In the genomic region with DNA sequence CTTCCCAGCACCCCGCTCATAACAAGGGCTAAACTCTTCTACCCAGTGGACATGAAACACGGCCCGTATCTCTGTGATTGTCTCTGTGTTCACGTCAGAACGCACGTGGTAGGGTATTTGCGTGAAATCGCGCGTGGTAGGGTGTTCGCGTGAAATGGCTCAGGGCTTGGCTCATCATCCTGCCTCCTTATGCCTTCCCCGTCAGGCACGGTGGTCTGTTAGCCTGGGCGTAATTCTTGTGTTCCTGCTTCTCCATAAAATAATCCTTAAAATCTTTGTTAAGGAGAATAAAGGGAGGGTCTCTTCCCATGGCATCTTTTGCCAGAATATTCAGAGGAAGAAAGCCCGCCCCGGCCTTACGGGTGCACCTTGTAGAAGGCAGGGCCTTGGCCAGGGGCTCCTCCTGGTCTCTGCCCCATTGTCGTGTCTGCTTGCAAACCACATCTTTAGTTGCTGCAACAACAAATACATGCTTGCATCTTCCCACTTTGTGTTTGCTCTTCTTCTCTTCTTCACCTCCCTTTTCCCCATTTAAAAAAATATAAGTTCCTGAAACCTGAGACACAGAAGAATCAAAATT, we compare ENCODE assay signal across 18 cellular contexts.
DNase-seq lines count a peak whose midpoint lies in the region; ATAC-seq and TF ChIP-seq lines count a peak whose summit lies in the region.
"Had no signal": no experiment of that assay in that cellular context is flagged by ENCODE, and none has a peak within 500 bp of the region (broad histone marks: within the 10 kb centered on the region; RNA-seq: fewer than 3 reads in every experiment).

No MANE protein-coding gene starts in this region.

- no peak overlapping the region for H3K27ac ChIP-seq in CD4-positive, alpha-beta memory T cell (ENCODE audit: low read depth, low read length)
- H3K27ac ChIP-seq in thyroid gland (no peak overlapping the region), tibial nerve (no peak overlapping the region)
- H3K27ac ChIP-seq: C4-2B, hepatocyte had no signal

- peaks cover 82% of the 10 kb centered on the region for H3K4me1 Mint-ChIP-seq in activated CD4-positive, alpha-beta memory T cell treated with anti-CD3 and anti-CD28 coated beads, Interleukin-2, amount 10 ng/mL, durations not matched to agents 7 days and 5 days
- peaks cover 65% of the 10 kb centered on the region for H3K4me1 Mint-ChIP-seq in activated CD4-positive, alpha-beta memory T cell treated with anti-CD3 and anti-CD28 coated beads for 36 hours (ENCODE audit: low read depth)
- H3K4me1 Mint-ChIP-seq in CD4-positive, alpha-beta memory T cell: peaks cover 37 to 73% (median 52%) of the 10 kb centered on the region in 4 donors
- peaks cover 68% of the 10 kb centered on the region for H3K4me1 Mint-ChIP-seq in activated T-helper 2 cell treated with anti-CD3 and anti-CD28 coated beads, Interferon-gamma antibody, Interleukin-2, Interleukin-4, amounts not matched to agents 10 μg/mL and 5 μg/mL and 100 μg/mL, durations not matched to agents 14 hours and 24 hours and 36 hours (ENCODE audit: low read depth)
- peaks cover 63% of the 10 kb centered on the region for H3K4me1 Mint-ChIP-seq in nephron progenitor cell

- no peak for TF ChIP-seq POLR2A in thyroid gland (IDR thresholded peaks at IDR 0.05)
- no peak for TF ChIP-seq POLR2A in tibial nerve (IDR thresholded peaks at IDR 0.05)

- no peaks in the 10 kb centered on the region for H3K9me3 ChIP-seq in CD4-positive, alpha-beta memory T cell (ENCODE audit: control insufficient read depth in 1 of 2, low read length in 2 of 2)
- H3K9me3 ChIP-seq in thyroid gland (no peaks in the 10 kb centered on the region), tibial nerve (no peaks in the 10 kb centered on the region)
- H3K9me3 ChIP-seq: HAP-1 had no signal

- CTCF ChIA-PET in activated CD4-positive, alpha-beta memory T cell treated with anti-CD3 and anti-CD28 coated beads, Interleukin-2, amount 10 ng/mL, durations not matched to agents 7 days and 5 days (lab: Charles Lee): no interaction called here
- CTCF ChIA-PET in activated CD4-positive, alpha-beta memory T cell treated with anti-CD3 and anti-CD28 coated beads for 36 hours (lab: Charles Lee): interaction anchor here (1.3 kb wide), 1 partner anchor 25 kb away, joined by 4 read pairs; no protein-coding TSS in a partner anchor
- CTCF ChIA-PET in CD4-positive, alpha-beta memory T cell (lab: Charles Lee; ENCODE audit: partially characterized antibody): no interaction called here

- no peaks in the 10 kb centered on the region for H3K27me3 ChIP-seq in CD4-positive, alpha-beta memory T cell (ENCODE audit: insufficient read depth, low read length)
- H3K27me3 ChIP-seq in thyroid gland (no peaks in the 10 kb centered on the region), tibial nerve (no peaks in the 10 kb centered on the region)
- H3K27me3 ChIP-seq: hepatocyte had no signal

- POLR2A ChIA-PET in activated CD4-positive, alpha-beta memory T cell treated with anti-CD3 and anti-CD28 coated beads, Interleukin-2, amount 10 ng/mL, durations not matched to agents 7 days and 5 days (lab: Charles Lee): interaction anchor here (0.6 to 1.2 kb wide), 2 partner anchors 15 to 17 kb away, joined by 3 read pairs; no protein-coding TSS in a partner anchor
- POLR2A ChIA-PET in activated CD4-positive, alpha-beta memory T cell treated with anti-CD3 and anti-CD28 coated beads for 36 hours (lab: Charles Lee): no interaction called here
- POLR2A ChIA-PET in CD4-positive, alpha-beta memory T cell (lab: Charles Lee; ENCODE audit: partially characterized antibody): interaction anchor here (1.3 kb wide), 1 partner anchor 14 kb away, joined by 6 read pairs; no protein-coding TSS in a partner anchor

- DNase-seq in activated CD4-positive, alpha-beta memory T cell treated with anti-CD3 and anti-CD28 coated beads, Interleukin-2, amount 10 ng/mL, durations not matched to agents 7 days and 5 days: no peak
- no peak for DNase-seq in activated CD4-positive, alpha-beta memory T cell treated with anti-CD3 and anti-CD28 coated beads for 36 hours
- no peak for DNase-seq in CD4-positive, alpha-beta memory T cell
- no peak for DNase-seq in activated T-helper 2 cell treated with anti-CD3 and anti-CD28 coated beads, Interferon-gamma antibody, Interleukin-2, Interleukin-4, amounts not matched to agents 10 μg/mL and 5 μg/mL and 100 μg/mL, durations not matched to agents 14 hours and 24 hours and 36 hours (ENCODE audit: low spot score)
- no peak for DNase-seq in nephron progenitor cell
- DNase-seq in thyroid gland: no peak
- DNase-seq in tibial nerve (ENCODE audit: low spot score in 2 of 2): no peak
- DNase-seq in left colon: no peak
- DNase-seq: activated B cell treated with CpG ODN at 0.5 μM for 24 hours; dermis blood vessel endothelial cell; GDM1; NCI-H1105; NCI-H524 treated with DMSO at 0.1 percent for 48 hours; stimulated activated CD4-positive, alpha-beta T cell treated with anti-CD3 and anti-CD28 coated beads, Interleukin-4, amount 100 ng/mL, for 4 hours; substantia nigra had no signal

- H3K4me3 Mint-ChIP-seq in activated CD4-positive, alpha-beta memory T cell treated with anti-CD3 and anti-CD28 coated beads, Interleukin-2, amount 10 ng/mL, durations not matched to agents 7 days and 5 days: no peak overlapping the region
- H3K4me3 Mint-ChIP-seq in activated CD4-positive, alpha-beta memory T cell treated with anti-CD3 and anti-CD28 coated beads for 36 hours: no peak overlapping the region
- H3K4me3 Mint-ChIP-seq in CD4-positive, alpha-beta memory T cell: peak overlapping the region in 1 of 8 donors; percentile 25
- H3K4me3 Mint-ChIP-seq in activated T-helper 2 cell treated with anti-CD3 and anti-CD28 coated beads, Interferon-gamma antibody, Interleukin-2, Interleukin-4, amounts not matched to agents 10 μg/mL and 5 μg/mL and 100 μg/mL, durations not matched to agents 14 hours and 24 hours and 36 hours (ENCODE audit: low read depth): no peak overlapping the region
- no peak overlapping the region for H3K4me3 Mint-ChIP-seq in nephron progenitor cell
- H3K4me3 Mint-ChIP-seq: activated B cell treated with CpG ODN at 0.5 μM for 24 hours had no signal

- no peaks in the 10 kb centered on the region for H3K27me3 Mint-ChIP-seq in activated CD4-positive, alpha-beta memory T cell treated with anti-CD3 and anti-CD28 coated beads, Interleukin-2, amount 10 ng/mL, durations not matched to agents 7 days and 5 days
- H3K27me3 Mint-ChIP-seq in activated CD4-positive, alpha-beta memory T cell treated with anti-CD3 and anti-CD28 coated beads for 36 hours: no peaks in the 10 kb centered on the region
- H3K27me3 Mint-ChIP-seq in CD4-positive, alpha-beta memory T cell: no peaks in the 10 kb centered on the region
- H3K27me3 Mint-ChIP-seq in activated T-helper 2 cell treated with anti-CD3 and anti-CD28 coated beads, Interferon-gamma antibody, Interleukin-2, Interleukin-4, amounts not matched to agents 10 μg/mL and 5 μg/mL and 100 μg/mL, durations not matched to agents 14 hours and 24 hours and 36 hours (ENCODE audit: low read depth): no peaks in the 10 kb centered on the region
- peaks cover 4% of the 10 kb centered on the region for H3K27me3 Mint-ChIP-seq in nephron progenitor cell (ENCODE audit: low read depth, poor library complexity)
- H3K27me3 Mint-ChIP-seq: activated B cell treated with CpG ODN at 0.5 μM for 24 hours had no signal

- H3K9me3 Mint-ChIP-seq in activated CD4-positive, alpha-beta memory T cell treated with anti-CD3 and anti-CD28 coated beads, Interleukin-2, amount 10 ng/mL, durations not matched to agents 7 days and 5 days: no peaks in the 10 kb centered on the region
- no peaks in the 10 kb centered on the region for H3K9me3 Mint-ChIP-seq in activated CD4-positive, alpha-beta memory T cell treated with anti-CD3 and anti-CD28 coated beads for 36 hours
- H3K9me3 Mint-ChIP-seq in CD4-positive, alpha-beta memory T cell: peaks cover 0 to 5% (median 0%) of the 10 kb centered on the region in 8 donors
- H3K9me3 Mint-ChIP-seq in activated T-helper 2 cell treated with anti-CD3 and anti-CD28 coated beads, Interferon-gamma antibody, Interleukin-2, Interleukin-4, amounts not matched to agents 10 μg/mL and 5 μg/mL and 100 μg/mL, durations not matched to agents 14 hours and 24 hours and 36 hours: no peaks in the 10 kb centered on the region
- no peaks in the 10 kb centered on the region for H3K9me3 Mint-ChIP-seq in nephron progenitor cell
- H3K9me3 Mint-ChIP-seq: activated B cell treated with CpG ODN at 0.5 μM for 24 hours had no signal

- no peaks in the 10 kb centered on the region for H3K36me3 ChIP-seq in CD4-positive, alpha-beta memory T cell (ENCODE audit: insufficient read depth, low read length)
- H3K36me3 ChIP-seq in thyroid gland: no peaks in the 10 kb centered on the region
- peaks cover 0 to 6% (median 0%) of the 10 kb centered on the region in 3 donors for H3K36me3 ChIP-seq in tibial nerve
- H3K36me3 ChIP-seq: HAP-1 had no signal

- H3K4me3 ChIP-seq in CD4-positive, alpha-beta memory T cell (ENCODE audit: low read length in 2 of 2): no peak overlapping the region
- H3K4me3 ChIP-seq in thyroid gland (replicated peaks in 1 of 3): no peak overlapping the region
- H3K4me3 ChIP-seq in tibial nerve: no peak overlapping the region
- H3K4me3 ChIP-seq: HAP-1, hepatocyte had no signal

- H3K36me3 Mint-ChIP-seq in activated CD4-positive, alpha-beta memory T cell treated with anti-CD3 and anti-CD28 coated beads, Interleukin-2, amount 10 ng/mL, durations not matched to agents 7 days and 5 days (ENCODE audit: low read depth): peaks cover 47% of the 10 kb centered on the region
- peaks cover 25% of the 10 kb centered on the region for H3K36me3 Mint-ChIP-seq in activated CD4-positive, alpha-beta memory T cell treated with anti-CD3 and anti-CD28 coated beads for 36 hours
- peaks cover 3 to 8% of the 10 kb centered on the region in 2 donors for H3K36me3 Mint-ChIP-seq in CD4-positive, alpha-beta memory T cell
- peaks cover 41% of the 10 kb centered on the region for H3K36me3 Mint-ChIP-seq in activated T-helper 2 cell treated with anti-CD3 and anti-CD28 coated beads, Interferon-gamma antibody, Interleukin-2, Interleukin-4, amounts not matched to agents 10 μg/mL and 5 μg/mL and 100 μg/mL, durations not matched to agents 14 hours and 24 hours and 36 hours (ENCODE audit: low read depth)
- peaks cover 27% of the 10 kb centered on the region for H3K36me3 Mint-ChIP-seq in nephron progenitor cell (ENCODE audit: low read depth)

- ATAC-seq in left colon: no peak

- TF ChIP-seq EP300 in tibial nerve (IDR thresholded peaks at IDR 0.05): no peak

- TF ChIP-seq CTCF in nephron progenitor cell (IDR thresholded peaks at IDR 0.05): no peak
- no peak for TF ChIP-seq CTCF in thyroid gland (IDR thresholded peaks at IDR 0.05)
- TF ChIP-seq CTCF in tibial nerve (IDR thresholded peaks at IDR 0.05): no peak

- peak overlapping the region; percentile 62 for H3K27ac Mint-ChIP-seq in activated CD4-positive, alpha-beta memory T cell treated with anti-CD3 and anti-CD28 coated beads, Interleukin-2, amount 10 ng/mL, durations not matched to agents 7 days and 5 days
- no peak overlapping the region for H3K27ac Mint-ChIP-seq in activated CD4-positive, alpha-beta memory T cell treated with anti-CD3 and anti-CD28 coated beads for 36 hours
- peak overlapping the region in 5 of 7 donors; percentile 3 to 78 (median 36) for H3K27ac Mint-ChIP-seq in CD4-positive, alpha-beta memory T cell
- peak overlapping the region; percentile 42 for H3K27ac Mint-ChIP-seq in activated T-helper 2 cell treated with anti-CD3 and anti-CD28 coated beads, Interferon-gamma antibody, Interleukin-2, Interleukin-4, amounts not matched to agents 10 μg/mL and 5 μg/mL and 100 μg/mL, durations not matched to agents 14 hours and 24 hours and 36 hours
- H3K27ac Mint-ChIP-seq in nephron progenitor cell: peak overlapping the region; percentile 39
- H3K27ac Mint-ChIP-seq: activated B cell treated with CpG ODN at 0.5 μM for 24 hours had no signal

- 98% methylated on average over 19 of the region's 19 CpGs for WGBS in thyroid gland, 2 donors
- WGBS in tibial nerve, 2 donors: 96% methylated on average over 19 of the region's 19 CpGs

- intact Hi-C loops in activated CD4-positive, alpha-beta memory T cell treated with anti-CD3 and anti-CD28 coated beads for 36 hours (cut with micrococcal nuclease): loop anchor here (5.0 kb wide), 1 partner anchor 83 kb away; no protein-coding TSS in a partner anchor
- intact Hi-C loops in CD4-positive, alpha-beta memory T cell (cut with micrococcal nuclease): no loop called here
- intact Hi-C loops in activated T-helper 2 cell treated with anti-CD3 and anti-CD28 coated beads, Interferon-gamma antibody, Interleukin-2, Interleukin-4, amounts not matched to agents 10 μg/mL and 5 μg/mL and 100 μg/mL, durations not matched to agents 14 hours and 24 hours and 36 hours (cut with micrococcal nuclease): loop anchor here (5.0 kb wide), 2 partner anchors 62 to 228 kb away; no protein-coding TSS in a partner anchor
- intact Hi-C loops in thyroid gland (cut with DNase I) (no loop called here), left colon (cut with DNase I, micrococcal nuclease) (no loop called here)

- peaks cover 52% of the 10 kb centered on the region for H3K4me1 ChIP-seq in CD4-positive, alpha-beta memory T cell (ENCODE audit: insufficient read depth, low read length)
- H3K4me1 ChIP-seq in thyroid gland (no peaks in the 10 kb centered on the region), tibial nerve (peaks cover 0 to 17% (median 4%) of the 10 kb centered on the region in 4 donors)
- H3K4me1 ChIP-seq: HAP-1 had no signal

Comparison
In these comparisons a context has a peak if more than half of its experiments do, and no peak if none do; other contexts are left out.
1. intact Hi-C loops: an anchor here in activated CD4-positive, alpha-beta memory T cell treated with anti-CD3 and anti-CD28 coated beads for 36 hours (5.0 kb wide) and activated T-helper 2 cell treated with anti-CD3 and anti-CD28 coated beads, Interferon-gamma antibody, Interleukin-2, Interleukin-4, amounts not matched to agents 10 μg/mL and 5 μg/mL and 100 μg/mL, durations not matched to agents 14 hours and 24 hours and 36 hours (5.0 kb wide); none called in CD4-positive, alpha-beta memory T cell, thyroid gland and left colon.